ENCODE assay signal across 18 cellular contexts in the genomic region with DNA sequence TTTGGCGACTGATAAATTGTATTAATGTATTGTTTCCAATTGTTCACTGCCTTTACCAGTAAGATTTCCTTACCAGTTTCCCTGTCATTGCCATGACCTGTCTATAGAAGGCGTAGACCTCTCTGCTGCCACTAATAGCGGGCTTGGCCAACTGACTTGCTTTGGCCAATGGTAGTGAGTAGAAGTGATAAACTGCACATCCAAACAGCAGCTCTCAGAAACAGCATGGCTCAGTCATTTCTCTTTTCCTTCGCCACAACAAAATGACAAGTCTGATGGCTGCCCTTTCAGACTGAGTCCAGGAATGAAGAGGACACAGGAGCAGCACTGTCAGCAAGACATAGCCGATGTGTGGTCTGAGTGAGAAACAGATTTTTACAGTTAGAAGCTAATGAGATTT. TPM values are rescaled to one million over a fixed set of nuclear protein-coding genes. Genes with fewer than 3 reads are reported as not detected.
DNase-seq lines count a peak whose midpoint lies in the region; ATAC-seq, FAIRE-seq and TF ChIP-seq lines count a peak whose summit lies in the region.
"Had no signal": no experiment of that assay in that cellular context is flagged by ENCODE, and none has a peak within 500 bp of the region (broad histone marks: within the 10 kb centered on the region; RNA-seq: fewer than 3 reads in every experiment).

No MANE protein-coding gene starts in this region.

- H3K27ac ChIP-seq in SK-N-SH (ENCODE audit: low read depth in 2 of 2, low read length in 1 of 2) (no peak overlapping the region), K562 (ENCODE audit: extremely low read depth, low read depth, low read length) (no peak overlapping the region), thyroid gland (no peak overlapping the region)
- H3K27ac ChIP-seq: RWPE1 had no signal

- POLR2A ChIA-PET in SK-N-SH (lab: Yijun Ruan, JAX) (no interaction called here), K562 (lab: Yijun Ruan, JAX) (no interaction called here)

- 70% methylated on average over 5 of the region's 5 CpGs for WGBS in SK-N-SH (ENCODE audit: low lambda C conversion rate)
- WGBS in K562 (ENCODE audit: insufficient coverage, low coverage, missing lambda C conversion rate): 12% methylated on average over 4 of the region's 5 CpGs
- 91 to 92% methylated on average over 5 of the region's 5 CpGs for WGBS in thyroid gland, 2 donors

- H3K4me1 ChIP-seq in SK-N-SH (ENCODE audit: control insufficient read depth in 1 of 2, insufficient read depth in 2 of 2, low read depth in 1 of 2, low read length in 1 of 2) (no peaks in the 10 kb centered on the region), BE2C (no peaks in the 10 kb centered on the region), K562 (replicated peaks in 1 of 2; ENCODE audit: control insufficient read depth in 2 of 2, insufficient read depth in 2 of 2, low read length in 2 of 2) (peaks cover 0 to 3% of the 10 kb centered on the region in 2 experiments; a peak in 2 of 5 replicates), thyroid gland (no peaks in the 10 kb centered on the region)

- H2AFZ ChIP-seq in SK-N-SH (ENCODE audit: low read depth) (no peak overlapping the region), K562 (ENCODE audit: low read depth, low read length) (peak overlapping the region; percentile 67)

- DNase-seq in SK-N-SH (no peak), BE2C (no peak), OCI-M1 (lab: John Stamatoyannopoulos, UW) (peak; percentile 85), K562 (ENCODE audit: extremely low read depth in 1 of 4, low spot score in 3 of 4) (peak in 3 of 4 experiments; percentile 12 to 67 (median 42)), thyroid gland (no peak), nucleus accumbens (lab: John Stamatoyannopoulos, UW) (no peak), progenitor cell of endocrine pancreas (ENCODE audit: low spot score, unreplicated experiment) (no peak)
- DNase-seq: 8988T; Calu3; CD4-positive, alpha-beta memory T cell; DMS53; NCI-H1417 treated with DMSO at 0.1 percent for 48 hours; NCI-H1930; NCI-H2171; NCI-H446; NCI-H69 had no signal

- no peaks in the 10 kb centered on the region for H3K79me2 ChIP-seq in SK-N-SH (ENCODE audit: insufficient read depth)
- no peaks in the 10 kb centered on the region for H3K79me2 ChIP-seq in K562 (ENCODE audit: control insufficient read depth, insufficient read depth, low read length)

- no peak overlapping the region for H3K27ac Mint-ChIP-seq in progenitor cell of endocrine pancreas
- H3K27ac Mint-ChIP-seq: CD4-positive, alpha-beta memory T cell had no signal

- H3K9ac ChIP-seq in SK-N-SH: no peak overlapping the region
- H3K9ac ChIP-seq in K562 (ENCODE audit: insufficient read depth in 1 of 2, low read depth in 2 of 2, low read length in 2 of 2): no peak overlapping the region

- H3K27me3 ChIP-seq in SK-N-SH (ENCODE audit: insufficient read depth): no peaks in the 10 kb centered on the region
- H3K27me3 ChIP-seq in BE2C: 0 out of 2 replicates have a peak, but pooled peaks cover 3% of the 10 kb centered on the region
- H3K27me3 ChIP-seq in K562 (ENCODE audit: control insufficient read depth in 2 of 2, insufficient read depth in 2 of 2, low read length in 2 of 2): no peaks in the 10 kb centered on the region
- no peaks in the 10 kb centered on the region for H3K27me3 ChIP-seq in thyroid gland

- intact Hi-C loops in K562 (cut with micrococcal nuclease) (no loop called here), thyroid gland (cut with DNase I) (no loop called here)

- no TSS peak for BruUV-seq in K562 (replicated peaks; lab: Mats Ljungman, UMichigan)

- H3K36me3 Mint-ChIP-seq in progenitor cell of endocrine pancreas (ENCODE audit: insufficient read depth): no peaks in the 10 kb centered on the region

- H3K4me3 Mint-ChIP-seq in progenitor cell of endocrine pancreas (ENCODE audit: low read depth): no peak overlapping the region
- H3K4me3 Mint-ChIP-seq: CD4-positive, alpha-beta memory T cell had no signal

- peak; percentile 35; the same call in 1 of the 3 replicates for ATAC-seq in SK-N-SH treated with all-trans-retinoic acid at 6 μM for 48 hours
- ATAC-seq in K562: peak; percentile 97

- H3K4me1 Mint-ChIP-seq in progenitor cell of endocrine pancreas (ENCODE audit: low read depth): no peaks in the 10 kb centered on the region

- in situ Hi-C loops in K562 (cut with MboI): loop anchor here (10.0 kb wide), 1 partner anchor 146 kb away; the partner anchor contains the start of gene CLYBL

- H3K4me3 ChIP-seq in SK-N-SH (ENCODE audit: low read depth in 2 of 2, low read length in 1 of 2) (no peak overlapping the region), BE2C (ENCODE audit: low read depth, low read length) (no peak overlapping the region), K562 (no peak overlapping the region), thyroid gland (replicated peaks in 1 of 3) (no peak overlapping the region)

- no peak for TF ChIP-seq EP300 in SK-N-SH (IDR thresholded peaks at IDR 0.05; ENCODE audit: borderline replicate concordance in 1 of 2, low read depth in 1 of 2, low read length in 1 of 2)
- no peak for TF ChIP-seq EP300 in K562 (IDR thresholded peaks at IDR 0.05; ENCODE audit: low read length)

- FAIRE-seq in K562 (lab: Jason Lieb, UNC): peak; percentile 84

- H3K9me3 ChIP-seq in SK-N-SH (no peaks in the 10 kb centered on the region), BE2C (no peaks in the 10 kb centered on the region), K562 (replicated peaks; ENCODE audit: control insufficient read depth, insufficient read depth, low read depth, low read length) (peaks cover 4% of the 10 kb centered on the region), thyroid gland (no peaks in the 10 kb centered on the region)

- peaks cover 7% of the 10 kb centered on the region for H3K27me3 Mint-ChIP-seq in progenitor cell of endocrine pancreas

- TF ChIP-seq POLR2A in K562 (conservative IDR thresholded peaks at IDR 0.05) (no peak), thyroid gland (IDR thresholded peaks at IDR 0.05) (no peak)

- no peaks in the 10 kb centered on the region for H4K20me1 ChIP-seq in SK-N-SH (ENCODE audit: insufficient read depth)
- H4K20me1 ChIP-seq in K562 (replicated peaks; ENCODE audit: control insufficient read depth, insufficient read depth, low read length): no peaks in the 10 kb centered on the region

- CTCF ChIA-PET in SK-N-SH (lab: Yijun Ruan, JAX): interaction anchor here (1.2 kb wide), 1 partner anchor 22 kb away, joined by 4 read pairs; no protein-coding TSS in a partner anchor
- CTCF ChIA-PET in K562 (lab: Yijun Ruan, JAX; ENCODE audit: low intra/inter-chr PET ratio): no interaction called here

- no peaks in the 10 kb centered on the region for H3K9me2 ChIP-seq in SK-N-SH

- H3K9me1 ChIP-seq in K562 (ENCODE audit: control insufficient read depth, insufficient read depth, low read length): no peaks in the 10 kb centered on the region

- H3K9me3 Mint-ChIP-seq in progenitor cell of endocrine pancreas (ENCODE audit: low read depth): peaks cover 6% of the 10 kb centered on the region

- H3K36me3 ChIP-seq in SK-N-SH (replicated peaks in 1 of 2; ENCODE audit: control insufficient read depth in 1 of 2, insufficient read depth in 2 of 2, low read length in 1 of 2): no peaks in the 10 kb centered on the region
- H3K36me3 ChIP-seq in BE2C: no peaks in the 10 kb centered on the region
- no peaks in the 10 kb centered on the region for H3K36me3 ChIP-seq in K562 (ENCODE audit: control insufficient read depth, insufficient read depth, low read length)
- no peaks in the 10 kb centered on the region for H3K36me3 ChIP-seq in thyroid gland

- H3F3A ChIP-seq in SK-N-SH (replicated peaks; ENCODE audit: insufficient read depth): no peaks in the 10 kb centered on the region

- TF ChIP-seq CTCF in SK-N-SH (IDR thresholded peaks at IDR 0.05): no peak
- peak; percentile 36 for TF ChIP-seq CTCF in BE2C (IDR thresholded peaks at IDR 0.05; ENCODE audit: low read depth, low read length)
- TF ChIP-seq CTCF in K562 (IDR thresholded peaks at IDR 0.05 in 2 of 3, conservative IDR thresholded peaks at IDR 0.05 in 1 of 3; ENCODE audit: insufficient read depth in 2 of 3, low read depth in 1 of 3, low read length in 3 of 3): peak; percentile 42 to 47 (median 45); a peak in 4 of 6 replicates
- TF ChIP-seq CTCF in thyroid gland (IDR thresholded peaks at IDR 0.05): no peak
- TF ChIP-seq CTCF in progenitor cell of endocrine pancreas (IDR thresholded peaks at IDR 0.05; ENCODE audit: unreplicated experiment): no peak

- TF ChIP-seq RAD21 in SK-N-SH (IDR thresholded peaks at IDR 0.05; ENCODE audit: low read length) (no peak), K562 (CRISPR knock-in tag; conservative IDR thresholded peaks at IDR 0.05 in 1 of 2, IDR thresholded peaks at IDR 0.05 in 1 of 2) (peak in 1 of 2 experiments; percentile 12; a peak in 1 of 4 replicates)

- H3K4me2 ChIP-seq in SK-N-SH (no peak overlapping the region), K562 (ENCODE audit: insufficient read depth, low read length) (peak overlapping the region; percentile 59)

TF ChIP-seq in SK-N-SH, 30 proteins besides CTCF, POLR2A, EP300 and RAD21 (continues in another document):
- TF ChIP-seq CHD2 (IDR thresholded peaks at IDR 0.05; ENCODE audit: low read length, partially characterized antibody): no peak

TF ChIP-seq in K562, 482 proteins besides CTCF, POLR2A, EP300 and RAD21 (continues in another document):
- no peak for TF ChIP-seq ZNF347 (CRISPR knock-in tag; IDR thresholded peaks at IDR 0.05; ENCODE audit: low read depth)

RNA-seq across cellular contexts. Expression of gene TM9SF2, which starts 42.2 kb away (rescaled TPM):
- polyA plus RNA-seq in SK-N-SH (2012; rRNA removed) (49.8 and 69.8 TPM in 2 replicates), K562 (2011; rRNA removed) (57.0 and 67.4 TPM in 2 replicates), K562 (2014; fragmentation: Illumina TruSeq; extraction: Trizol) (56.4 and 61.3 TPM in 2 replicates), K562 (2014; fragmentation: Nextera tagmentation; extraction: Ambion mirVana) (10 to 100 TPM; 23.3 to 32.2 TPM), K562 (2014; rRNA removed) (39.0 and 45.0 TPM in 2 replicates)
- 72.1 and 72.2 TPM in 2 replicates for polyA plus RNA-seq in SK-N-SH (2012; cell fraction: cytosol; rRNA removed)
- polyA plus RNA-seq in SK-N-SH (2012; cell fraction: nucleus; rRNA removed): 17.5 and 47.6 TPM in 2 replicates
- polyA plus RNA-seq in BE2C (2012; ENCODE audit: insufficient read depth, insufficient read length, low read depth): 71.3 TPM
- total RNA-seq in K562 (2011; cell fraction: chromatin; rRNA removed; ENCODE audit: low replicate concordance): 44.3 and 93.1 TPM in 2 replicates
- 55.4 and 57.6 TPM in 2 replicates for total RNA-seq in K562 (2011; cell fraction: nucleolus; rRNA removed)
- total RNA-seq in K562 (2011; cell fraction: nucleoplasm; rRNA removed): 78.2 and 80.8 TPM in 2 replicates
- total RNA-seq in K562 (2014; rRNA removed) (44.0 and 48.2 TPM in 2 replicates), K562 (2014; rRNA removed; fragmentation: Illumina TruSeq; extraction: Trizol) (83.2 and 93.2 TPM in 2 replicates), K562 (2015; rRNA removed; fragmentation: Illumina TruSeq; extraction: Trizol) (78.7 and 79.0 TPM in 2 replicates), K562 (2021) (55.1 and 56.4 TPM in 2 replicates), thyroid gland (100 to 1,000 TPM; 185 to 207 (median 200) TPM), progenitor cell of endocrine pancreas (109 and 112 TPM in 2 replicates)
- 20.7 and 47.6 TPM in 2 replicates for polyA plus RNA-seq in K562 (2011; cell fraction: cytosol; rRNA removed)
- 15.2 and 27.8 TPM in 2 replicates for polyA plus RNA-seq in K562 (2011; cell fraction: nucleus; rRNA removed)
- 52.3 and 58.9 TPM in 2 replicates for polyA plus RNA-seq in K562 (2012)
- 95.9 and 107 TPM in 2 replicates for polyA minus RNA-seq in K562 (2011; rRNA and poly(A)+ RNA removed)
- 62.3 and 83.0 TPM in 2 replicates for polyA minus RNA-seq in K562 (2011; cell fraction: cytosol; rRNA and poly(A)+ RNA removed)
- polyA minus RNA-seq in K562 (2011; cell fraction: nucleus; rRNA and poly(A)+ RNA removed): 12.4 and 26.8 TPM in 2 replicates

Comparison
In these comparisons a context has a peak if more than half of its experiments do, and no peak if none do; other contexts are left out.
1. DNase-seq: peak in OCI-M1 (single experiment) and K562 (3 of 4); none in SK-N-SH (single experiment), BE2C (single experiment), thyroid gland (0 of 2), nucleus accumbens (0 of 56) and progenitor cell of endocrine pancreas (single experiment).
2. CTCF ChIP-seq: peak in BE2C (single experiment) and K562 (3 of 3); none in SK-N-SH (single experiment), thyroid gland (0 of 6) and progenitor cell of endocrine pancreas (single experiment).